27 cellular contexts compared by ENCODE assay signal in genomic region chr6:166905505-166906134, GRCh38.
"Had no signal": no experiment of that assay in that cellular context is flagged by ENCODE, and none has a peak within 500 bp of the region (broad histone marks: within the 10 kb centered on the region; RNA-seq: fewer than 3 reads in every experiment).

No MANE protein-coding gene starts in this region.

- H3K36me3 Mint-ChIP-seq: activated naive CD4-positive, alpha-beta T cell treated with anti-CD3 and anti-CD28 coated beads, Interleukin-2, amount 50 U/mL, for 72 hours; brain; natural killer cell treated with Interleukin-12 subunit alpha and Interleukin-12 subunit beta and Interleukin-15 and Interleukin-18, amount 100 ng/mL, for 72 hours had no signal

- H3K4me3 ChIP-seq: esophagus squamous epithelium, left lung, lung, mucosa of descending colon, ovary, smooth muscle cell, suprapubic skin, transverse colon had no signal

- H3K27ac ChIP-seq: esophagus squamous epithelium, left lung, neutrophil, ovary, suprapubic skin, transverse colon, VCaP had no signal

- H3K36me3 ChIP-seq: esophagus squamous epithelium, left lung, neutrophil, ovary, suprapubic skin, transverse colon had no signal

- ATAC-seq: activated naive CD4-positive, alpha-beta T cell treated with anti-CD3 and anti-CD28 coated beads, Interleukin-2, amount 50 U/mL, for 72 hours; left lung; mucosa of descending colon; natural killer cell treated with Interleukin-12 subunit alpha and Interleukin-12 subunit beta and Interleukin-15 and Interleukin-18, amount 100 ng/mL, for 72 hours had no signal

- H3K27ac Mint-ChIP-seq: activated CD4-positive, alpha-beta memory T cell treated with anti-CD3 and anti-CD28 coated beads for 36 hours; activated naive CD4-positive, alpha-beta T cell treated with anti-CD3 and anti-CD28 coated beads, Interleukin-2, amount 50 U/mL, for 72 hours; activated T-helper 2 cell treated with anti-CD3 and anti-CD28 coated beads, Interferon-gamma antibody, Interleukin-2, Interleukin-4, amounts not matched to agents 10 μg/mL and 5 μg/mL and 100 μg/mL, durations not matched to agents 14 hours and 24 hours and 36 hours; natural killer cell treated with Interleukin-12 subunit alpha and Interleukin-12 subunit beta and Interleukin-15 and Interleukin-18, amount 100 ng/mL, for 72 hours had no signal

- DNase-seq: activated CD4-positive, alpha-beta memory T cell treated with anti-CD3 and anti-CD28 coated beads for 36 hours; activated CD4-positive, alpha-beta T cell treated with anti-CD3 and anti-CD28 coated beads for 4 hours; activated naive CD4-positive, alpha-beta T cell; activated T-cell treated with anti-CD3 and anti-CD28 coated beads, Interleukin-2, amount 50 U/mL, for 48 hours; aorta; esophagus squamous epithelium; foreskin melanocyte; kidney glomerular epithelial cell; left lung; mesendoderm; mucosa of descending colon; ovary; retina; stimulated activated CD4-positive, alpha-beta T cell treated with anti-CD3 and anti-CD28 coated beads, Interleukin-1b, Interleukin-23, amount 100 ng/mL, for 48 hours; stimulated activated CD4-positive, alpha-beta T cell treated with anti-CD3 and anti-CD28 coated beads, Interleukin-4, amount 100 ng/mL, for 4 hours; stimulated activated CD8-positive, alpha-beta memory T cell treated with anti-CD3 and anti-CD28 coated beads, Interleukin-4, amount 100 ng/mL, for 48 hours; stimulated activated naive CD4-positive, alpha-beta T cell; transverse colon had no signal

- H3K27me3 ChIP-seq: esophagus squamous epithelium, left lung, neutrophil, ovary, suprapubic skin, transverse colon had no signal

- H3K4me1 ChIP-seq: esophagus squamous epithelium, left lung, suprapubic skin, transverse colon had no signal

- H3K9me3 Mint-ChIP-seq: activated T-helper 2 cell treated with anti-CD3 and anti-CD28 coated beads, Interferon-gamma antibody, Interleukin-2, Interleukin-4, amounts not matched to agents 10 μg/mL and 5 μg/mL and 100 μg/mL, durations not matched to agents 14 hours and 24 hours and 36 hours; natural killer cell treated with Interleukin-12 subunit alpha and Interleukin-12 subunit beta and Interleukin-15 and Interleukin-18, amount 100 ng/mL, for 72 hours had no signal

- H3K27me3 Mint-ChIP-seq: activated CD4-positive, alpha-beta memory T cell treated with anti-CD3 and anti-CD28 coated beads for 36 hours; natural killer cell treated with Interleukin-12 subunit alpha and Interleukin-12 subunit beta and Interleukin-15 and Interleukin-18, amount 100 ng/mL, for 72 hours had no signal

- H3K4me3 Mint-ChIP-seq: activated CD4-positive, alpha-beta memory T cell treated with anti-CD3 and anti-CD28 coated beads for 36 hours; natural killer cell treated with Interleukin-12 subunit alpha and Interleukin-12 subunit beta and Interleukin-15 and Interleukin-18, amount 100 ng/mL, for 72 hours had no signal

- H3K9me3 ChIP-seq: esophagus squamous epithelium, left lung, mucosa of descending colon, neutrophil, ovary, suprapubic skin, transverse colon had no signal
